Comparison of ENCODE assay signal across 34 cellular contexts in genomic region chr9:93750045-93750444, GRCh38.
"Had no signal": no experiment of that assay in that cellular context is flagged by ENCODE, and none has a peak within 500 bp of the region (broad histone marks: within the 10 kb centered on the region; RNA-seq: fewer than 3 reads in every experiment).

No MANE protein-coding gene starts in this region.

- H3K4me3 ChIP-seq: MG63 had no signal

- H3K36me3 ChIP-seq: MG63 had no signal

- DNase-seq: Karpas-422, Kasumi-1, MG63, MM.1S, MV-4-11, NCI-H1048, NCI-H1092, NCI-H1092 treated with DMSO at 0.1 percent for 48 hours, NCI-H1105, NCI-H1105 treated with DMSO at 0.1 percent for 48 hours, NCI-H1417, NCI-H1417 treated with DMSO at 0.1 percent for 48 hours, NCI-H1436, NCI-H1436 treated with DMSO at 0.1 percent for 48 hours, NCI-H146, NCI-H1694, NCI-H1694 treated with DMSO at 0.1 percent for 48 hours, NCI-H187, NCI-H187 treated with DMSO at 0.1 percent for 48 hours, NCI-H1930, NCI-H2029, NCI-H2029 treated with DMSO at 0.1 percent for 48 hours, NCI-H2081, NCI-H2081 treated with DMSO at 0.1 percent for 48 hours, NCI-H2107, NCI-H2171, NCI-H2171 treated with DMSO at 0.1 percent for 48 hours, NCI-H2227 treated with DMSO at 0.1 percent for 48 hours, NCI-H226, NCI-H345, NCI-H446, NCI-H446 treated with DMSO at 0.1 percent for 48 hours, NCI-H510A, NCI-H510A treated with DMSO at 0.1 percent for 48 hours had no signal

- H3K27me3 ChIP-seq: MG63 had no signal
